20 cellular contexts compared by ENCODE assay signal in the genomic region with DNA sequence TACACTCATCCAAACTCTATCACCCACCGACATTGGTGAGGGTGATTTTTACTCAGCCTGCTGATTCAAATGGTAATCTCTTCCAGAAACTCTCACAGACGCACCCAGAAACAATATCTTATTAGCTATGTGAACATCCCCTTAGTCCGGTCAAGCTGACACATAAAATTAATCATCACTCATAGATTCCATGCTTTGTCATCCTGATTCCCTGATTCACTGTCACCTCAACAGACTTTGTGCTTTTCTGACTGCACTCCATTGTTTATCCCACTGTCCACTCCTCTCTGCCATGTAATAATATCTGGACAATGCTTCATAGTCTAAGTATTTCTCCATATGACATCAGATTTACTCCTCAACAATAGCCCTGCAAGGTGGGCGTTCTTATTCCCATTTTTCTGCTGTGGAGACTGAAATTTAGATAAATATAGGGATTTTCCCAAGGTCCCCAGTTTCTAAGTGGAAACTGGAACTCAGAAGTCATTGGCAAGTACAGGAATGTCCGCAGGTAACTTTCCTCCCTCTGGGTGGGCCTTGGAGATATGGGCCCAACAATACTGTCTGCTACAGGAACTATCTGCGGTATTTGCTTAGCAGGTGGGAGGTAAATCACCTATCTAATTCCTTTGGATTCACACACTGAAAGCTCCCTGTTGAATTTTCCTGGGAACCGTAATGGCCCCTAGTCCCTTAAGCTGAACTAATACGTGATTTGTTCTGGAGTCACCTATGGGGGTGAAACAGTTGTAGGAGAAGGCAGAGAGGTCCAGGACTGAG.
DNase-seq lines count a peak whose midpoint lies in the region; ATAC-seq, FAIRE-seq and TF ChIP-seq lines count a peak whose summit lies in the region.
"Had no signal": no experiment of that assay in that cellular context is flagged by ENCODE, and none has a peak within 500 bp of the region (broad histone marks: within the 10 kb centered on the region; RNA-seq: fewer than 3 reads in every experiment).

No MANE protein-coding gene starts in this region.

- POLR2A ChIA-PET in A549 (lab: Yijun Ruan, JAX): no interaction called here

- H3K27ac ChIP-seq in A549 (no peak overlapping the region), coronary artery (no peak overlapping the region)
- H3K27ac ChIP-seq: SJCRH30 had no signal

- no peak for TF ChIP-seq POLR2A in A549 (IDR thresholded peaks at IDR 0.05; ENCODE audit: low read length)

- CTCF ChIA-PET in A549 (lab: Yijun Ruan, JAX): interaction anchor here (1.4 kb wide), 1 partner anchor 218 kb away, joined by 3 read pairs; no protein-coding TSS in a partner anchor

- DNase-seq in A549 (ENCODE audit: low read depth in 1 of 2, low spot score in 1 of 2) (peak in 1 of 2 experiments; percentile 7), M059J (ENCODE audit: low read depth) (peak; percentile 13), coronary artery (ENCODE audit: low spot score) (peak; percentile 9), islet precursor cell (peak; percentile 14), AG20443 (ENCODE audit: low spot score) (no peak), NCI-H2196 treated with DMSO at 0.1 percent for 48 hours (lab: John Stamatoyannopoulos, UW; ENCODE audit: unreplicated experiment) (no peak), posterior cingulate gyrus (no peak)
- DNase-seq in activated CD4-positive, alpha-beta T cell treated with anti-CD3 and anti-CD28 coated beads for 4 hours: no peak
- DNase-seq: Caco-2; CD4-positive, alpha-beta T cell; DMS153; NCI-H1105 treated with DMSO at 0.1 percent for 48 hours; NCI-H1694; NCI-H2081 treated with DMSO at 0.1 percent for 48 hours; NCI-H510A; NCI-H774; SJCRH30 had no signal

- no peak for TF ChIP-seq EP300 in A549 (IDR thresholded peaks at IDR 0.05)

- peak; percentile 23 for FAIRE-seq in A549 (lab: Jason Lieb, UNC)
- FAIRE-seq: GM12878 had no signal

- 48% methylated on average over 8 of the region's 8 CpGs for WGBS in A549 (ENCODE audit: missing lambda C conversion rate)

- H3K4me3 ChIP-seq in A549 (no peak overlapping the region), coronary artery (no peak overlapping the region)
- H3K4me3 ChIP-seq: GM12878, GM23338, SJCRH30 had no signal

- no peak for TF ChIP-seq RAD21 in A549 (conservative IDR thresholded peaks at IDR 0.05 in 1 of 2, IDR thresholded peaks at IDR 0.05 in 1 of 2)

- no peaks in the 10 kb centered on the region for H3K4me1 ChIP-seq in A549
- H3K4me1 ChIP-seq: Caco-2, SJCRH30 had no signal

- intact Hi-C loops in posterior cingulate gyrus (cut with DNase I): no loop called here

- TF ChIP-seq CTCF in A549 (IDR thresholded peaks at IDR 0.05) (no peak), coronary artery (IDR thresholded peaks at IDR 0.05) (no peak)

- no peaks in the 10 kb centered on the region for H3K9me3 ChIP-seq in A549
- H3K9me3 ChIP-seq: Caco-2, SJCRH30 had no signal

- no peak overlapping the region for H3K4me2 ChIP-seq in A549
- H3K4me2 ChIP-seq: GM23338 had no signal

- no peak for ATAC-seq in A549
- ATAC-seq: GM12878, GM23338, HCT116 had no signal

TF ChIP-seq in A549, 52 proteins besides CTCF, POLR2A, EP300 and RAD21:
- TF ChIP-seq EHMT2 (IDR thresholded peaks at IDR 0.05; ENCODE audit: low read depth) (no peak), HOXB5 (CRISPR knock-in tag; IDR thresholded peaks at IDR 0.05) (no peak), TP53 (CRISPR knock-in tag; IDR thresholded peaks at IDR 0.05) (no peak), EHF (CRISPR knock-in tag; IDR thresholded peaks at IDR 0.05) (no peak), FOXS1 (CRISPR knock-in tag; IDR thresholded peaks at IDR 0.05) (no peak), JUN (IDR thresholded peaks at IDR 0.05) (no peak), CBX8 (IDR thresholded peaks at IDR 0.05) (no peak), MAFK (IDR thresholded peaks at IDR 0.05; ENCODE audit: partially characterized antibody) (no peak), PHF8 (IDR thresholded peaks at IDR 0.05; ENCODE audit: borderline replicate concordance, low read depth) (no peak), MYC (IDR thresholded peaks at IDR 0.05; ENCODE audit: borderline replicate concordance, low read length) (no peak), ESRRA (IDR thresholded peaks at IDR 0.05; ENCODE audit: borderline replicate concordance, low read length) (no peak), TFCP2L1 (CRISPR knock-in tag; IDR thresholded peaks at IDR 0.05) (no peak), HOXB13 (CRISPR knock-in tag; IDR thresholded peaks at IDR 0.05; ENCODE audit: low read depth) (no peak)
- TF ChIP-seq, protein P1, sequence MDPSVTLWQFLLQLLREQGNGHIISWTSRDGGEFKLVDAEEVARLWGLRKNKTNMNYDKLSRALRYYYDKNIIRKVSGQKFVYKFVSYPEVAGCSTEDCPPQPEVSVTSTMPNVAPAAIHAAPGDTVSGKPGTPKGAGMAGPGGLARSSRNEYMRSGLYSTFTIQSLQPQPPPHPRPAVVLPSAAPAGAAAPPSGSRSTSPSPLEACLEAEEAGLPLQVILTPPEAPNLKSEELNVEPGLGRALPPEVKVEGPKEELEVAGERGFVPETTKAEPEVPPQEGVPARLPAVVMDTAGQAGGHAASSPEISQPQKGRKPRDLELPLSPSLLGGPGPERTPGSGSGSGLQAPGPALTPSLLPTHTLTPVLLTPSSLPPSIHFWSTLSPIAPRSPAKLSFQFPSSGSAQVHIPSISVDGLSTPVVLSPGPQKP (IDR thresholded peaks at IDR 0.05; ENCODE audit: low read depth, low read length): no peak
- TF ChIP-seq, protein P2, sequence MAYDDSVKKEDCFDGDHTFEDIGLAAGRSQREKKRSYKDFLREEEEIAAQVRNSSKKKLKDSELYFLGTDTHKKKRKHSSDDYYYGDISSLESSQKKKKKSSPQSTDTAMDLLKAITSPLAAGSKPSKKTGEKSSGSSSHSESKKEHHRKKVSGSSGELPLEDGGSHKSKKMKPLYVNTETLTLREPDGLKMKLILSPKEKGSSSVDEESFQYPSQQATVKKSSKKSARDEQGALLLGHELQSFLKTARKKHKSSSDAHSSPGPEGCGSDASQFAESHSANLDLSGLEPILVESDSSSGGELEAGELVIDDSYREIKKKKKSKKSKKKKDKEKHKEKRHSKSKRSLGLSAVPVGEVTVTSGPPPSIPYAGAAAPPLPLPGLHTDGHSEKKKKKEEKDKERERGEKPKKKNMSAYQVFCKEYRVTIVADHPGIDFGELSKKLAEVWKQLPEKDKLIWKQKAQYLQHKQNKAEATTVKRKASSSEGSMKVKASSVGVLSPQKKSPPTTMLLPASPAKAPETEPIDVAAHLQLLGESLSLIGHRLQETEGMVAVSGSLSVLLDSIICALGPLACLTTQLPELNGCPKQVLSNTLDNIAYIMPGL (CRISPR knock-in tag; IDR thresholded peaks at IDR 0.05; ENCODE audit: borderline replicate concordance): no peak
- TF ChIP-seq, protein P3, sequence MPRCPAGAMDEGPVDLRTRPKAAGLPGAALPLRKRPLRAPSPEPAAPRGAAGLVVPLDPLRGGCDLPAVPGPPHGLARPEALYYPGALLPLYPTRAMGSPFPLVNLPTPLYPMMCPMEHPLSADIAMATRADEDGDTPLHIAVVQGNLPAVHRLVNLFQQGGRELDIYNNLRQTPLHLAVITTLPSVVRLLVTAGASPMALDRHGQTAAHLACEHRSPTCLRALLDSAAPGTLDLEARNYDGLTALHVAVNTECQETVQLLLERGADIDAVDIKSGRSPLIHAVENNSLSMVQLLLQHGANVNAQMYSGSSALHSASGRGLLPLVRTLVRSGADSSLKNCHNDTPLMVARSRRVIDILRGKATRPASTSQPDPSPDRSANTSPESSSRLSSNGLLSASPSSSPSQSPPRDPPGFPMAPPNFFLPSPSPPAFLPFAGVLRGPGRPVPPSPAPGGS (IDR thresholded peaks at IDR 0.05): no peak
TF ChIP-seq in A549: peak in this region for 0.

Comparison
In these comparisons a context has a peak if more than half of its experiments do, and no peak if none do; other contexts are left out.
1. DNase-seq: peak in M059J (single experiment), coronary artery (single experiment) and islet precursor cell (single experiment); none in AG20443 (single experiment), activated CD4-positive, alpha-beta T cell treated with anti-CD3 and anti-CD28 coated beads for 4 hours (0 of 2), NCI-H2196 treated with DMSO at 0.1 percent for 48 hours (single experiment) and posterior cingulate gyrus (0 of 10).